Comparison of ENCODE assay signal across 20 cellular contexts in genomic region chr1:232841823-232842565, GRCh38.
"Had no signal": no experiment of that assay in that cellular context is flagged by ENCODE, and none has a peak within 500 bp of the region (broad histone marks: within the 10 kb centered on the region; RNA-seq: fewer than 3 reads in every experiment).

No MANE protein-coding gene starts in this region.

- H3K27me3 Mint-ChIP-seq: stimulated activated naive CD8-positive, alpha-beta T cell treated with anti-CD3 and anti-CD28 coated beads, Interleukin-15, Interleukin-2, amounts not matched to agents 100 ng/mL and 50 ng/mL, for 24 hours had no signal

- DNase-seq: effector memory CD4-positive, alpha-beta T cell; foreskin fibroblast; glutamatergic neuron; kidney; left colon; mesendoderm; naive B cell; nephron progenitor cell; retina; right lobe of liver; stimulated activated CD4-positive, alpha-beta T cell treated with anti-CD3 and anti-CD28 coated beads, Interleukin-4, amount 100 ng/mL, for 1 hour; stimulated activated CD8-positive, alpha-beta memory T cell treated with anti-CD3 and anti-CD28 coated beads, Interleukin-4, amount 100 ng/mL, for 48 hours had no signal

- H3K4me3 ChIP-seq: esophagus muscularis mucosa, gastroesophageal sphincter, prostate gland, right lobe of liver, tibial nerve had no signal

- H3K27ac Mint-ChIP-seq: naive B cell; nephron progenitor cell; stimulated activated memory B cell treated with anti-CD40 and anti-IgM and Interleukin-4, amounts not matched to agents 10 μg/mL and 1 μg/mL and 100 μg/mL, for 72 hours; stimulated activated naive CD8-positive, alpha-beta T cell treated with anti-CD3 and anti-CD28 coated beads, Interleukin-15, Interleukin-2, amounts not matched to agents 100 ng/mL and 50 ng/mL, for 24 hours had no signal

- ATAC-seq: gastroesophageal sphincter; left colon; right lobe of liver; stimulated activated memory B cell treated with anti-CD40 and anti-IgM and Interleukin-4, amounts not matched to agents 10 μg/mL and 1 μg/mL and 100 μg/mL, for 72 hours had no signal

- H2AFZ ChIP-seq: parathyroid adenoma had no signal

- H3K4me3 Mint-ChIP-seq: naive B cell; nephron progenitor cell; stimulated activated memory B cell treated with anti-CD40 and anti-IgM and Interleukin-4, amounts not matched to agents 10 μg/mL and 1 μg/mL and 100 μg/mL, for 72 hours; stimulated activated naive CD8-positive, alpha-beta T cell treated with anti-CD3 and anti-CD28 coated beads, Interleukin-15, Interleukin-2, amounts not matched to agents 100 ng/mL and 50 ng/mL, for 24 hours had no signal

- H3K4me1 Mint-ChIP-seq: naive B cell; stimulated activated memory B cell treated with anti-CD40 and anti-IgM and Interleukin-4, amounts not matched to agents 10 μg/mL and 1 μg/mL and 100 μg/mL, for 72 hours had no signal

- H3K36me3 Mint-ChIP-seq: naive B cell; stimulated activated memory B cell treated with anti-CD40 and anti-IgM and Interleukin-4, amounts not matched to agents 10 μg/mL and 1 μg/mL and 100 μg/mL, for 72 hours had no signal

- H3K79me2 ChIP-seq: parathyroid adenoma had no signal

- H3K9me3 ChIP-seq: esophagus muscularis mucosa, gastroesophageal sphincter, prostate gland, right lobe of liver had no signal

- H3K27me3 ChIP-seq: esophagus muscularis mucosa, gastroesophageal sphincter, right lobe of liver, tibial nerve had no signal

- H3K4me1 ChIP-seq: esophagus muscularis mucosa, gastroesophageal sphincter, parathyroid adenoma, prostate gland, right lobe of liver, tibial nerve had no signal

- H3K27ac ChIP-seq: epithelial cell of prostate, esophagus muscularis mucosa, gastroesophageal sphincter, parathyroid adenoma, prostate gland, right lobe of liver, tibial nerve had no signal

- H3K36me3 ChIP-seq: esophagus muscularis mucosa, gastroesophageal sphincter, prostate gland, right lobe of liver, tibial nerve had no signal

- H3K9ac ChIP-seq: parathyroid adenoma had no signal
